In the genomic region with DNA sequence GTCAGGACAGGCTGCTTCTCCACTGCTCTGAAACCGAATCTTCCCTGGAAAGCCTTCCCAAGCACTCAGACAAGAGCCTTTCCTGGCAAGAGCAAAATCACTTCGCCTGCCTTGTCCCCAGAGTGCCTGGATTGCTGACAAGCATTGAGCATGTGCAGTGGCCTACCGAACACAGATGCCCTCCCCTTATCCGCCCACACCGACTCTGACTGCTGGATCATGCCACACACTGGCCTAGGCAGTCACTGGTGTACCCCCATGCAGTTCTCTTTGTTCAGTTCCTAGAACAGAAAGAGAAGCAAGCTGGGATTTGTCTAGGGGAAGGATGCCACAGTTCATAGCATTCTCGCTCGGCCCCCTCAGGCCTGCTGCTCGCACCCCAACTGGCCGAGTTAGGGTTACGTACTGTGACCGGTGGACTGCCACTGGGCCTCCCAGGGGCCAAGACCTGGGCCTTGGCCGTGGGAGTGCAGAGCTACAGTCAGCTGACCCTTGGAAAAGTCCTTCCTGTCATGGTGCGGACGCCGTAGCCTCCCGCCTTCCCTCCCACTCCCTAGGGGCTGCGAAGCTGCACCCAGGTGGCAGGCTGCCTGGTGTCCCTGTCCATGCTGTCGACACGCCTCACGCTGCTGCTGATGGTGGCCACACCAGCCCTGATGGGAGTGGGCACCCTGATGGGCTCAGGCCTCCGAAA, we compare ENCODE assay signal across 22 cellular contexts. TPM values are rescaled to one million over a fixed set of nuclear protein-coding genes. Genes with fewer than 3 reads are reported as not detected.
A peak's percentile ranks its signal among the peaks of the same experiment; 100 is the strongest.
DNase-seq lines count a peak whose midpoint lies in the region; ATAC-seq and TF ChIP-seq lines count a peak whose summit lies in the region.
"Had no signal": no experiment of that assay in that cellular context is flagged by ENCODE, and none has a peak within 500 bp of the region (broad histone marks: within the 10 kb centered on the region; RNA-seq: fewer than 3 reads in every experiment).

No MANE protein-coding gene starts in this region.

- no peak overlapping the region for H2BK15ac ChIP-seq in neuronal stem cell (ENCODE audit: low read length)

- H4K91ac ChIP-seq in neuronal stem cell (ENCODE audit: low read depth, low read length, poor library complexity) = no peak overlapping the region

- TF ChIP-seq EP300 in tibial nerve (IDR thresholded peaks at IDR 0.05) = no peak

- H2AFZ ChIP-seq in neuronal stem cell (ENCODE audit: low read length) = no peak overlapping the region
- H2AFZ ChIP-seq: GM23248 had no signal

- DNase-seq in heart left ventricle (peak in 2 of 5 donors; percentile 59 to 65), left cardiac atrium (no peak), neuronal stem cell (ENCODE audit: low spot score) (no peak), tibial nerve (ENCODE audit: low spot score in 2 of 2) (no peak), kidney tubule cell (ENCODE audit: low spot score) (no peak)
- DNase-seq in activated naive CD4-positive, alpha-beta T cell treated with anti-CD3 and anti-CD28 coated beads, Interleukin-2, amount 50 U/mL, for 72 hours (ENCODE audit: low spot score in 2 of 2) = no peak
- DNase-seq: AML-193, EL, GF-D8, GM23248, IMR-90, NCI-H1105, NCI-H1694, NCI-H2081, NCI-H2171, NCI-H524 treated with DMSO at 0.1 percent for 48 hours, Peyer's patch had no signal

- peaks cover 58% of the 10 kb centered on the region for H3K4me1 Mint-ChIP-seq in dendritic cell treated with granulocyte-macrophage colony-stimulating factor and Interleukin-4, amounts not matched to agents 40 ng/mL and 50 ng/mL, for 4 days (ENCODE audit: low read depth)

- no peak overlapping the region for H3K4ac ChIP-seq in neuronal stem cell (ENCODE audit: low read length)

- H3K9ac ChIP-seq in neuronal stem cell (ENCODE audit: low read depth, low read length, poor library complexity) = no peak overlapping the region
- H3K9ac ChIP-seq: GM23248 had no signal

- H2BK5ac ChIP-seq in neuronal stem cell (ENCODE audit: low read length) = no peak overlapping the region

- H3K36me3 Mint-ChIP-seq in dendritic cell treated with granulocyte-macrophage colony-stimulating factor and Interleukin-4, amounts not matched to agents 40 ng/mL and 50 ng/mL, for 4 days (ENCODE audit: low read depth) = peaks cover 59% of the 10 kb centered on the region
- no peaks in the 10 kb centered on the region for H3K36me3 Mint-ChIP-seq in activated naive CD4-positive, alpha-beta T cell treated with anti-CD3 and anti-CD28 coated beads, Interleukin-2, amount 50 U/mL, for 72 hours

- no peak overlapping the region for H2BK12ac ChIP-seq in neuronal stem cell (ENCODE audit: low read length)

- H3K14ac ChIP-seq in neuronal stem cell (ENCODE audit: low read length) = no peak overlapping the region

- H4K8ac ChIP-seq in neuronal stem cell (ENCODE audit: low read depth, low read length) = no peak overlapping the region

- ATAC-seq in heart left ventricle (peak; percentile 49 to 76 (median 62)), left cardiac atrium (no peak), HG03108 (IDR thresholded peaks at IDR 0.05; ENCODE audit: unreplicated experiment) (no peak)
- ATAC-seq in activated naive CD4-positive, alpha-beta T cell treated with anti-CD3 and anti-CD28 coated beads, Interleukin-2, amount 50 U/mL, for 72 hours = no peak

- H3K9me3 Mint-ChIP-seq in dendritic cell treated with granulocyte-macrophage colony-stimulating factor and Interleukin-4, amounts not matched to agents 40 ng/mL and 50 ng/mL, for 4 days = no peaks in the 10 kb centered on the region
- no peaks in the 10 kb centered on the region for H3K9me3 Mint-ChIP-seq in activated naive CD4-positive, alpha-beta T cell treated with anti-CD3 and anti-CD28 coated beads, Interleukin-2, amount 50 U/mL, for 72 hours

- no peak overlapping the region for H2BK120ac ChIP-seq in neuronal stem cell (ENCODE audit: low read depth, low read length)

- no peak overlapping the region for H3K4me3 ChIP-seq in heart left ventricle
- no peak overlapping the region for H3K4me3 ChIP-seq in neuronal stem cell (ENCODE audit: low read length in 2 of 2)
- no peak overlapping the region for H3K4me3 ChIP-seq in tibial nerve
- H3K4me3 ChIP-seq: GM23248, HAP-1, Peyer's patch had no signal

- no peaks in the 10 kb centered on the region for H3K27me3 Mint-ChIP-seq in dendritic cell treated with granulocyte-macrophage colony-stimulating factor and Interleukin-4, amounts not matched to agents 40 ng/mL and 50 ng/mL, for 4 days

- H3K4me3 Mint-ChIP-seq in dendritic cell treated with granulocyte-macrophage colony-stimulating factor and Interleukin-4, amounts not matched to agents 40 ng/mL and 50 ng/mL, for 4 days = no peak overlapping the region

- H3K36me3 ChIP-seq in heart left ventricle = peaks cover 0 to 52% (median 38%) of the 10 kb centered on the region in 9 donors
- H3K36me3 ChIP-seq in neuronal stem cell (replicated peaks in 1 of 2; ENCODE audit: control insufficient read depth in 2 of 2, insufficient read depth in 2 of 2, low read length in 2 of 2) = peaks cover 13 to 41% of the 10 kb centered on the region in 2 donors
- H3K36me3 ChIP-seq in tibial nerve = peaks cover 0 to 81% (median 0%) of the 10 kb centered on the region in 3 donors

- intact Hi-C loops in heart left ventricle (cut with DNase I) = loop anchor here in 1 of 10 donors (2.0 kb wide), 1 partner anchor 22 kb away; the partner anchor contains the start of gene CDK5
- intact Hi-C loops in left cardiac atrium (cut with DNase I) = no loop called here
- intact Hi-C loops in dendritic cell treated with granulocyte-macrophage colony-stimulating factor and Interleukin-4, amounts not matched to agents 40 ng/mL and 50 ng/mL, for 4 days (cut with micrococcal nuclease) = no loop called here

- peak overlapping the region; percentile 37 for H3K27ac Mint-ChIP-seq in dendritic cell treated with granulocyte-macrophage colony-stimulating factor and Interleukin-4, amounts not matched to agents 40 ng/mL and 50 ng/mL, for 4 days
- peak overlapping the region in 1 of 2 donors; percentile 76 for H3K27ac Mint-ChIP-seq in activated naive CD4-positive, alpha-beta T cell treated with anti-CD3 and anti-CD28 coated beads, Interleukin-2, amount 50 U/mL, for 72 hours

- peak overlapping the region in 8 of 12 donors; percentile 2 to 71 (median 52) for H3K27ac ChIP-seq in heart left ventricle
- no peak overlapping the region for H3K27ac ChIP-seq in neuronal stem cell (replicated peaks; ENCODE audit: low read length)
- H3K27ac ChIP-seq in tibial nerve = peak overlapping the region in 3 of 4 donors; percentile 4 to 73 (median 67)
- H3K27ac ChIP-seq: C4-2B, GM23248, Peyer's patch had no signal

- H3K9me3 ChIP-seq in heart left ventricle (no peaks in the 10 kb centered on the region), neuronal stem cell (replicated peaks in 1 of 2; ENCODE audit: control insufficient read depth in 2 of 2, insufficient read depth in 1 of 2, low read depth in 1 of 2, low read length in 2 of 2) (no peaks in the 10 kb centered on the region), tibial nerve (no peaks in the 10 kb centered on the region)
- H3K9me3 ChIP-seq: HAP-1, Peyer's patch had no signal

- WGBS in heart left ventricle, 4 donors = 72 to 74% (median 73%) methylated on average over 20 to 21 of the region's 21 CpGs
- no CpG with 5 or more reads among the region's 21 CpGs for WGBS in neuronal stem cell (ENCODE audit: extremely low coverage in 2 of 2, insufficient read length in 2 of 2, insufficient replicate concordance in 1 of 2), 2 donors
- 62 to 74% methylated on average over 12 to 19 of the region's 21 CpGs for WGBS in tibial nerve, 2 donors

- no peaks in the 10 kb centered on the region for H3K79me1 ChIP-seq in neuronal stem cell (ENCODE audit: low read depth, low read length)

- H3K18ac ChIP-seq in neuronal stem cell (ENCODE audit: low read length) = no peak overlapping the region

- H3K23ac ChIP-seq in neuronal stem cell (ENCODE audit: low read depth, low read length, poor library complexity) = peak overlapping the region; percentile 67

- TF ChIP-seq CTCF in heart left ventricle (IDR thresholded peaks at IDR 0.05) (no peak), tibial nerve (IDR thresholded peaks at IDR 0.05) (no peak)

- TF ChIP-seq POLR2A in heart left ventricle (IDR thresholded peaks at IDR 0.05) (no peak), tibial nerve (IDR thresholded peaks at IDR 0.05) (no peak)

- H3K4me2 ChIP-seq in neuronal stem cell (ENCODE audit: insufficient read depth, low read length, poor library complexity, severe bottlenecking) = no peak overlapping the region

- no peak overlapping the region for H2AK5ac ChIP-seq in neuronal stem cell (ENCODE audit: low read depth, low read length)

- H3K4me1 ChIP-seq in heart left ventricle (peaks cover 7 to 35% (median 20%) of the 10 kb centered on the region in 12 donors), neuronal stem cell (ENCODE audit: control insufficient read depth in 2 of 2, insufficient read depth in 1 of 2, low read depth in 1 of 2, low read length in 2 of 2) (peaks cover 0 to 9% of the 10 kb centered on the region in 2 donors), tibial nerve (peaks cover 0 to 27% (median 9%) of the 10 kb centered on the region in 4 donors)
- H3K4me1 ChIP-seq: HAP-1 had no signal

- H3K27me3 ChIP-seq in heart left ventricle (no peaks in the 10 kb centered on the region), neuronal stem cell (ENCODE audit: control insufficient read depth in 3 of 3, insufficient read depth in 3 of 3, low read depth in 1 of 3, low read length in 3 of 3) (no peaks in the 10 kb centered on the region), tibial nerve (no peaks in the 10 kb centered on the region)
- H3K27me3 ChIP-seq: Peyer's patch had no signal

RNA-seq across cellular contexts. Expression of gene ABCB8, which starts 6.9 kb away (rescaled TPM):
- total RNA-seq in heart left ventricle (10 to 100 TPM; 13.6 to 34.5 (median 26.0) TPM), left cardiac atrium (10 to 100 TPM; 20.1 to 21.6 TPM), tibial nerve (10 to 100 TPM; 21.0 to 49.0 (median 31.6) TPM)
- polyA plus RNA-seq in heart left ventricle = 10 to 100 TPM; 20.9 to 29.0 TPM
- polyA plus RNA-seq in neuronal stem cell (2013, experiment 1 of 2) = 8.6 TPM
- polyA plus RNA-seq in neuronal stem cell (2013, experiment 2 of 2) = 8.5 TPM
- 10 to 100 TPM; 42.6 to 78.3 TPM for total RNA-seq in activated naive CD4-positive, alpha-beta T cell treated with anti-CD3 and anti-CD28 coated beads, Interleukin-2, amount 50 U/mL, for 72 hours

RNA-seq across cellular contexts. Expression of gene ATG9B, which starts 10.9 kb away (rescaled TPM):
- 1 to 10 TPM in 1 of 9 donors, under 1 TPM in 1, not detected in 7; 0.07 to 1.0 TPM for total RNA-seq in heart left ventricle
- under 1 TPM; 0.26 to 0.38 TPM for polyA plus RNA-seq in heart left ventricle
- under 1 TPM; 0.13 to 0.32 TPM for total RNA-seq in left cardiac atrium
- 6.3 TPM for polyA plus RNA-seq in neuronal stem cell (2013, experiment 1 of 2)
- polyA plus RNA-seq in neuronal stem cell (2013, experiment 2 of 2) = 5.0 TPM
- total RNA-seq in tibial nerve = not detected
- total RNA-seq in activated naive CD4-positive, alpha-beta T cell treated with anti-CD3 and anti-CD28 coated beads, Interleukin-2, amount 50 U/mL, for 72 hours = 10 to 100 TPM in 1 of 2 donors, 1 to 10 TPM in 1; 1.1 to 14.9 TPM
- total RNA-seq: A172, GM23248 had no signal

RNA-seq across cellular contexts. Expression of gene ASIC3, which starts 13.2 kb away (rescaled TPM):
- 1 to 10 TPM; 2.7 to 8.2 (median 4.8) TPM for total RNA-seq in heart left ventricle
- 10 to 100 TPM in 1 of 2 donors, 1 to 10 TPM in 1; 2.8 to 12.9 TPM for polyA plus RNA-seq in heart left ventricle
- total RNA-seq in left cardiac atrium = 1 to 10 TPM; 4.0 to 4.2 TPM
- polyA plus RNA-seq in neuronal stem cell (2013, experiment 1 of 2) = 5.1 TPM
- 4.6 TPM for polyA plus RNA-seq in neuronal stem cell (2013, experiment 2 of 2)
- 1 to 10 TPM; 1.7 to 6.0 (median 4.0) TPM for total RNA-seq in tibial nerve
- 10 to 100 TPM in 1 of 2 donors, 1 to 10 TPM in 1; 7.6 to 19.7 TPM for total RNA-seq in activated naive CD4-positive, alpha-beta T cell treated with anti-CD3 and anti-CD28 coated beads, Interleukin-2, amount 50 U/mL, for 72 hours
- total RNA-seq: IMR-90 had no signal

RNA-seq across cellular contexts. Expression of gene CDK5, which starts 22.5 kb away (rescaled TPM):
- total RNA-seq in heart left ventricle (10 to 100 TPM in 1 of 9 donors, 1 to 10 TPM in 8; 5.6 to 13.7 (median 8.5) TPM), left cardiac atrium (1 to 10 TPM; 5.1 to 7.8 TPM), tibial nerve (10 to 100 TPM in 1 of 4 donors, 1 to 10 TPM in 3; 3.6 to 13.1 (median 7.1) TPM)
- polyA plus RNA-seq in heart left ventricle = 1 to 10 TPM; 6.2 to 7.6 TPM
- polyA plus RNA-seq in neuronal stem cell (2013, experiment 1 of 2) = 14.1 TPM
- polyA plus RNA-seq in neuronal stem cell (2013, experiment 2 of 2) = 13.9 TPM
- total RNA-seq in activated naive CD4-positive, alpha-beta T cell treated with anti-CD3 and anti-CD28 coated beads, Interleukin-2, amount 50 U/mL, for 72 hours = 10 to 100 TPM; 13.0 to 19.4 TPM

RNA-seq across cellular contexts. Expression of gene SLC4A2, which starts 24.2 kb away (rescaled TPM):
- 10 to 100 TPM; 44.1 to 84.3 (median 54.8) TPM for total RNA-seq in heart left ventricle
- 100 to 1,000 TPM in 1 of 2 donors, 10 to 100 TPM in 1; 68.3 to 113 TPM for polyA plus RNA-seq in heart left ventricle
- 100 to 1,000 TPM in 1 of 2 donors, 10 to 100 TPM in 1; 71.6 to 107 TPM for total RNA-seq in left cardiac atrium
- 47.2 TPM for polyA plus RNA-seq in neuronal stem cell (2013, experiment 1 of 2)
- 44.5 TPM for polyA plus RNA-seq in neuronal stem cell (2013, experiment 2 of 2)
- 100 to 1,000 TPM in 1 of 4 donors, 10 to 100 TPM in 3; 74.3 to 111 (median 91.4) TPM for total RNA-seq in tibial nerve
- 10 to 100 TPM; 48.9 to 99.6 TPM for total RNA-seq in activated naive CD4-positive, alpha-beta T cell treated with anti-CD3 and anti-CD28 coated beads, Interleukin-2, amount 50 U/mL, for 72 hours

Comparison
In these comparisons a context has a peak if more than half of its experiments do, and no peak if none do; other contexts are left out.
1. ATAC-seq: peak in heart left ventricle (4 of 4); none in left cardiac atrium (0 of 2), HG03108 (single experiment) and activated naive CD4-positive, alpha-beta T cell treated with anti-CD3 and anti-CD28 coated beads, Interleukin-2, amount 50 U/mL, for 72 hours (0 of 2).